1 cellular context compared by ENCODE assay signal in genomic region chr5:92969191-92969780, GRCh38.
TF ChIP-seq lines count a peak whose summit lies in the region.

No MANE protein-coding gene starts in this region.

TF ChIP-seq in HepG2, 621 proteins besides CTCF, POLR2A, EP300 and RAD21 (continued from another document and continues in another):
- TF ChIP-seq NFAT5 (CRISPR knock-in tag; IDR thresholded peaks at IDR 0.05) (no peak), ZNF746 (CRISPR knock-in tag; IDR thresholded peaks at IDR 0.05) (no peak), NR2F6 (IDR thresholded peaks at IDR 0.05) (no peak), NR2F6 (CRISPR knock-in tag; IDR thresholded peaks at IDR 0.05) (no peak; the same call in 1 of the 2 replicates), NFATC3 (CRISPR knock-in tag; IDR thresholded peaks at IDR 0.05) (no peak), DRAP1 (CRISPR knock-in tag; IDR thresholded peaks at IDR 0.05) (no peak), NFE2 (CRISPR knock-in tag; IDR thresholded peaks at IDR 0.05) (no peak), TOE1 (CRISPR knock-in tag; IDR thresholded peaks at IDR 0.05) (no peak), SKIL (CRISPR knock-in tag; IDR thresholded peaks at IDR 0.05; ENCODE audit: borderline replicate concordance) (no peak), ELF1 (CRISPR knock-in tag; IDR thresholded peaks at IDR 0.05) (no peak), ZBTB38 (CRISPR knock-in tag; IDR thresholded peaks at IDR 0.05) (peak; percentile 56; the same call in 1 of the 2 replicates), TARDBP (CRISPR knock-in tag; IDR thresholded peaks at IDR 0.05) (no peak), ZNF569 (CRISPR knock-in tag; IDR thresholded peaks at IDR 0.05; ENCODE audit: borderline replicate concordance) (no peak), MAFG (CRISPR knock-in tag; IDR thresholded peaks at IDR 0.05) (no peak), SOX13 (IDR thresholded peaks at IDR 0.05) (0 out of 2 replicates have a peak, but pooled peaks have one; percentile 28), SOX13 (CRISPR knock-in tag; conservative IDR thresholded peaks at IDR 0.05 in 1 of 2, IDR thresholded peaks at IDR 0.05 in 1 of 2) (peak in 1 of 2 experiments; percentile 54; a peak in 1 of 4 replicates), ZNF326 (CRISPR knock-in tag; IDR thresholded peaks at IDR 0.05; ENCODE audit: borderline replicate concordance) (no peak), HDAC2 (CRISPR knock-in tag; IDR thresholded peaks at IDR 0.05) (peak; percentile 42; the same call in 1 of the 2 replicates), DNMT3B (CRISPR knock-in tag; conservative IDR thresholded peaks at IDR 0.05) (0 out of 2 replicates have a peak, but pooled peaks have one; percentile 35), ZIK1 (CRISPR knock-in tag; IDR thresholded peaks at IDR 0.05; ENCODE audit: borderline replicate concordance, low read depth) (no peak), MATR3 (CRISPR knock-in tag; IDR thresholded peaks at IDR 0.05) (no peak), ZBTB33 (CRISPR knock-in tag; IDR thresholded peaks at IDR 0.05) (peak; percentile 40; the same call in 1 of the 2 replicates), ZNF891 (CRISPR knock-in tag; IDR thresholded peaks at IDR 0.05) (no peak), HDAC1 (CRISPR knock-in tag; IDR thresholded peaks at IDR 0.05) (no peak), ZFP62 (CRISPR knock-in tag; IDR thresholded peaks at IDR 0.05) (no peak), ZNF510 (CRISPR knock-in tag; IDR thresholded peaks at IDR 0.05; ENCODE audit: low read depth) (no peak), ZC3H13 (CRISPR knock-in tag; IDR thresholded peaks at IDR 0.05) (no peak), PCBP1 (IDR thresholded peaks at IDR 0.05; ENCODE audit: borderline replicate concordance, low read depth, low read length) (no peak), NFKB2 (CRISPR knock-in tag; IDR thresholded peaks at IDR 0.05; ENCODE audit: borderline replicate concordance) (no peak), ZNF7 (CRISPR knock-in tag; IDR thresholded peaks at IDR 0.05) (no peak), HNF1B (CRISPR knock-in tag; IDR thresholded peaks at IDR 0.05) (no peak), MEIS1 (CRISPR knock-in tag; IDR thresholded peaks at IDR 0.05; ENCODE audit: borderline replicate concordance) (no peak)
- TF ChIP-seq, protein P1, sequence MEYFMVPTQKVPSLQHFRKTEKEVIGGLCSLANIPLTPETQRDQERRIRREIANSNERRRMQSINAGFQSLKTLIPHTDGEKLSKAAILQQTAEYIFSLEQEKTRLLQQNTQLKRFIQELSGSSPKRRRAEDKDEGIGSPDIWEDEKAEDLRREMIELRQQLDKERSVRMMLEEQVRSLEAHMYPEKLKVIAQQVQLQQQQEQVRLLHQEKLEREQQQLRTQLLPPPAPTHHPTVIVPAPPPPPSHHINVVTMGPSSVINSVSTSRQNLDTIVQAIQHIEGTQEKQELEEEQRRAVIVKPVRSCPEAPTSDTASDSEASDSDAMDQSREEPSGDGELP (IDR thresholded peaks at IDR 0.05; ENCODE audit: borderline replicate concordance, low read depth), result no peak
- TF ChIP-seq, protein P2, sequence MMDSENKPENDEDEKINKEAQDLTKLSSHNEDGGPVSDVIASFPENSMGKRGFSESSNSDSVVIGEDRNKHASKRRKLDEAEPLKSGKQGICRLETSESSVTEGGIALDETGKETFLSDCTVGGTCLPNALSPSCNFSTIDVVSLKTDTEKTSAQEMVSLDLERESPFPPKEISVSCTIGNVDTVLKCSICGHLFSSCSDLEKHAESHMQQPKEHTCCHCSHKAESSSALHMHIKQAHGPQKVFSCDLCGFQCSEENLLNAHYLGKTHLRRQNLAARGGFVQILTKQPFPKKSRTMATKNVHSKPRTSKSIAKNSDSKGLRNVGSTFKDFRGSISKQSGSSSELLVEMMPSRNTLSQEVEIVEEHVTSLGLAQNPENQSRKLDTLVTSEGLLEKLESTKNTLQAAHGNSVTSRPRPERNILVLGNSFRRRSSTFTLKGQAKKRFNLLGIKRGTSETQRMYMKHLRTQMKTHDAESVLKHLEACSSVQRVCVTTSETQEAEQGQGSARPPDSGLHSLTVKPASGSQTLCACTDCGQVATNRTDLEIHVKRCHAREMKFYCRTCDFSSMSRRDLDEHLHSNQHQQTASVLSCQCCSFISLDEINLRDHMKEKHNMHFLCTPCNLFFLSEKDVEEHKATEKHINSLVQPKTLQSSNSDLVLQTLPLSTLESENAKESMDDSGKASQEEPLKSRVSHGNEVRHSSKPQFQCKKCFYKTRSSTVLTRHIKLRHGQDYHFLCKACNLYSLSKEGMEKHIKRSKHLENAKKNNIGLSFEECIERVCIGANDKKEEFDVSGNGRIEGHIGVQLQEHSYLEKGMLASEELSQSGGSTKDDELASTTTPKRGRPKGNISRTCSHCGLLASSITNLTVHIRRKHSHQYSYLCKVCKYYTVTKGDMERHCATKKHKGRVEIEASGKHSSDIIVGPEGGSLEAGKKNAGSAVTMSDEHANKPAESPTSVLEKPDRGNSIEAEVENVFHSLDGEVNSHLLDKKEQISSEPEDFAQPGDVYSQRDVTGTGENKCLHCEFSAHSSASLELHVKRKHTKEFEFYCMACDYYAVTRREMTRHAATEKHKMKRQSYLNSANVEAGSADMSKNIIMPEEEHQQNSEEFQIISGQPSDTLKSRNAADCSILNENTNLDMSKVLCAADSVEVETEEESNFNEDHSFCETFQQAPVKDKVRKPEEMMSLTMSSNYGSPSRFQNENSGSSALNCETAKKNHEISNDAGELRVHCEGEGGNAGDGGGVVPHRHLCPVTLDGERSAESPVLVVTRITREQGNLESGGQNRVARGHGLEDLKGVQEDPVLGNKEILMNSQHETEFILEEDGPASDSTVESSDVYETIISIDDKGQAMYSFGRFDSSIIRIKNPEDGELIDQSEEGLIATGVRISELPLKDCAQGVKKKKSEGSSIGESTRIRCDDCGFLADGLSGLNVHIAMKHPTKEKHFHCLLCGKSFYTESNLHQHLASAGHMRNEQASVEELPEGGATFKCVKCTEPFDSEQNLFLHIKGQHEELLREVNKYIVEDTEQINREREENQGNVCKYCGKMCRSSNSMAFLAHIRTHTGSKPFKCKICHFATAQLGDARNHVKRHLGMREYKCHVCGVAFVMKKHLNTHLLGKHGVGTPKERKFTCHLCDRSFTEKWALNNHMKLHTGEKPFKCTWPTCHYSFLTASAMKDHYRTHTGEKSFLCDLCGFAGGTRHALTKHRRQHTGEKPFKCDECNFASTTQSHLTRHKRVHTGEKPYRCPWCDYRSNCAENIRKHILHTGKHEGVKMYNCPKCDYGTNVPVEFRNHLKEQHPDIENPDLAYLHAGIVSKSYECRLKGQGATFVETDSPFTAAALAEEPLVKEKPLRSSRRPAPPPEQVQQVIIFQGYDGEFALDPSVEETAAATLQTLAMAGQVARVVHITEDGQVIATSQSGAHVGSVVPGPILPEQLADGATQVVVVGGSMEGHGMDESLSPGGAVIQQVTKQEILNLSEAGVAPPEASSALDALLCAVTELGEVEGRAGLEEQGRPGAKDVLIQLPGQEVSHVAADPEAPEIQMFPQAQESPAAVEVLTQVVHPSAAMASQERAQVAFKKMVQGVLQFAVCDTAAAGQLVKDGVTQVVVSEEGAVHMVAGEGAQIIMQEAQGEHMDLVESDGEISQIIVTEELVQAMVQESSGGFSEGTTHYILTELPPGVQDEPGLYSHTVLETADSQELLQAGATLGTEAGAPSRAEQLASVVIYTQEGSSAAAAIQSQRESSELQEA (CRISPR knock-in tag; IDR thresholded peaks at IDR 0.05; ENCODE audit: not compliant biosample characterization), result no peak
- TF ChIP-seq, protein P3, sequence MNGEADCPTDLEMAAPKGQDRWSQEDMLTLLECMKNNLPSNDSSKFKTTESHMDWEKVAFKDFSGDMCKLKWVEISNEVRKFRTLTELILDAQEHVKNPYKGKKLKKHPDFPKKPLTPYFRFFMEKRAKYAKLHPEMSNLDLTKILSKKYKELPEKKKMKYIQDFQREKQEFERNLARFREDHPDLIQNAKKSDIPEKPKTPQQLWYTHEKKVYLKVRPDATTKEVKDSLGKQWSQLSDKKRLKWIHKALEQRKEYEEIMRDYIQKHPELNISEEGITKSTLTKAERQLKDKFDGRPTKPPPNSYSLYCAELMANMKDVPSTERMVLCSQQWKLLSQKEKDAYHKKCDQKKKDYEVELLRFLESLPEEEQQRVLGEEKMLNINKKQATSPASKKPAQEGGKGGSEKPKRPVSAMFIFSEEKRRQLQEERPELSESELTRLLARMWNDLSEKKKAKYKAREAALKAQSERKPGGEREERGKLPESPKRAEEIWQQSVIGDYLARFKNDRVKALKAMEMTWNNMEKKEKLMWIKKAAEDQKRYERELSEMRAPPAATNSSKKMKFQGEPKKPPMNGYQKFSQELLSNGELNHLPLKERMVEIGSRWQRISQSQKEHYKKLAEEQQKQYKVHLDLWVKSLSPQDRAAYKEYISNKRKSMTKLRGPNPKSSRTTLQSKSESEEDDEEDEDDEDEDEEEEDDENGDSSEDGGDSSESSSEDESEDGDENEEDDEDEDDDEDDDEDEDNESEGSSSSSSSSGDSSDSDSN (CRISPR knock-in tag; IDR thresholded peaks at IDR 0.05), result no peak
